Comparison of ENCODE assay signal across 8 cellular contexts in genomic region chr3:138174421-138175122, GRCh38. TPM values are rescaled to one million over a fixed set of nuclear protein-coding genes. Genes with fewer than 3 reads are reported as not detected.
DNase-seq lines count a peak whose midpoint lies in the region; ATAC-seq and TF ChIP-seq lines count a peak whose summit lies in the region.

Gene DBR1, minus strand, starts transcription at chr3:138174921. Its CDS starts 126 bp downstream, at chr3:138174795.

- H3K27ac ChIP-seq in SU-DHL-6 (ENCODE audit: low read depth, low read length) (peak within 1 kb of the TSS; percentile 74), thymus (ENCODE audit: low read depth) (peak within 1 kb of the TSS; percentile 92)

- peaks cover 33% of the 10 kb centered on the region for H3K79me2 ChIP-seq in SU-DHL-6 (ENCODE audit: insufficient read depth, low read length)

- ATAC-seq in HG02642 (IDR thresholded peaks at IDR 0.05; ENCODE audit: poor library complexity, unreplicated experiment), result peak; percentile 95

- H3K27ac Mint-ChIP-seq in activated naive CD8-positive, alpha-beta T cell treated with anti-CD3 and anti-CD28 coated beads for 36 hours, result peak within 1 kb of the TSS; percentile 98
- H3K27ac Mint-ChIP-seq in osteocyte (ENCODE audit: unreplicated experiment), result peak within 1 kb of the TSS; percentile 88

- TF ChIP-seq CTCF in GM12864 (IDR thresholded peaks at IDR 0.05; ENCODE audit: low read depth, low read length, missing control alignments) (no peak), SU-DHL-6 (IDR thresholded peaks at IDR 0.05; ENCODE audit: insufficient read depth, low read length, poor library complexity, severe bottlenecking) (no peak), osteocyte (IDR thresholded peaks at IDR 0.05) (no peak)

- H3K27me3 ChIP-seq in SU-DHL-6 (ENCODE audit: low read length), result no peaks in the 10 kb centered on the region
- H3K27me3 ChIP-seq in thymus (ENCODE audit: control insufficient read depth, insufficient read depth), result no peaks in the 10 kb centered on the region

- H3K36me3 ChIP-seq in SU-DHL-6 (ENCODE audit: low read length), result peaks cover 14% of the 10 kb centered on the region
- H3K36me3 ChIP-seq in thymus (ENCODE audit: control insufficient read depth, insufficient read depth), result peaks cover 6% of the 10 kb centered on the region

- no peaks in the 10 kb centered on the region for H3K27me3 Mint-ChIP-seq in activated naive CD8-positive, alpha-beta T cell treated with anti-CD3 and anti-CD28 coated beads for 36 hours
- H3K27me3 Mint-ChIP-seq in osteocyte (ENCODE audit: unreplicated experiment), result peaks cover 12% of the 10 kb centered on the region

- peaks cover 28% of the 10 kb centered on the region for H3K4me1 Mint-ChIP-seq in activated naive CD8-positive, alpha-beta T cell treated with anti-CD3 and anti-CD28 coated beads for 36 hours
- peaks cover 32% of the 10 kb centered on the region for H3K4me1 Mint-ChIP-seq in osteocyte (ENCODE audit: unreplicated experiment)

- H3K4me3 ChIP-seq in GM12864 (ENCODE audit: low read depth, low read length) (peak within 1 kb of the TSS; percentile 78), SU-DHL-6 (ENCODE audit: insufficient read depth, low read length, poor library complexity, severe bottlenecking) (peak within 1 kb of the TSS; percentile 86), thymus (ENCODE audit: low read length) (peak within 1 kb of the TSS; percentile 86)

- intact Hi-C loops in head of caudate nucleus (cut with DNase I), result no loop called here

- H3K9ac ChIP-seq in SU-DHL-6 (ENCODE audit: low read length), result peak within 1 kb of the TSS; percentile 73

- H3K4me2 ChIP-seq in SU-DHL-6 (ENCODE audit: low read depth, low read length, poor library complexity, severe bottlenecking), result peak within 1 kb of the TSS; percentile 93

- no peaks in the 10 kb centered on the region for H3K9me3 ChIP-seq in SU-DHL-6 (ENCODE audit: insufficient read depth, low read length)
- no peaks in the 10 kb centered on the region for H3K9me3 ChIP-seq in thymus (ENCODE audit: control insufficient read depth)

- under 1% methylated on average over 38 of the region's 38 CpGs for WGBS in thymus

- DNase-seq in GM12864 (ENCODE audit: low read depth), result peak; percentile 70
- DNase-seq in NCI-H1105 (lab: John Stamatoyannopoulos, UW), result peak; percentile 94
- DNase-seq in activated naive CD8-positive, alpha-beta T cell treated with anti-CD3 and anti-CD28 coated beads for 36 hours, result peak; percentile 73
- peak; percentile 48 to 88 (median 69) for DNase-seq in head of caudate nucleus
- DNase-seq in osteocyte (ENCODE audit: extremely low spot score, unreplicated experiment), result peak; percentile 91

- H3F3A ChIP-seq in SU-DHL-6 (ENCODE audit: insufficient read depth), result peaks cover 18% of the 10 kb centered on the region

- H3K9me3 Mint-ChIP-seq in activated naive CD8-positive, alpha-beta T cell treated with anti-CD3 and anti-CD28 coated beads for 36 hours, result peaks cover 2% of the 10 kb centered on the region
- H3K9me3 Mint-ChIP-seq in osteocyte (ENCODE audit: unreplicated experiment), result no peaks in the 10 kb centered on the region

- H2AFZ ChIP-seq in SU-DHL-6 (ENCODE audit: low read depth, low read length, severe bottlenecking), result peak within 1 kb of the TSS; percentile 93

- peaks cover 4% of the 10 kb centered on the region for H3K4me1 ChIP-seq in thymus (ENCODE audit: control insufficient read depth, insufficient read depth, low read length)

- H3K4me3 Mint-ChIP-seq in activated naive CD8-positive, alpha-beta T cell treated with anti-CD3 and anti-CD28 coated beads for 36 hours, result peak within 1 kb of the TSS; percentile 95
- peak within 1 kb of the TSS; percentile 94 for H3K4me3 Mint-ChIP-seq in osteocyte (ENCODE audit: unreplicated experiment)

- H3K9me2 ChIP-seq in SU-DHL-6 (replicated peaks; ENCODE audit: insufficient read depth, low read length), result no peaks in the 10 kb centered on the region

- no peaks in the 10 kb centered on the region for H4K20me1 ChIP-seq in SU-DHL-6 (ENCODE audit: low read depth, low read length)

- peaks cover 24% of the 10 kb centered on the region for H3K36me3 Mint-ChIP-seq in activated naive CD8-positive, alpha-beta T cell treated with anti-CD3 and anti-CD28 coated beads for 36 hours
- H3K36me3 Mint-ChIP-seq in osteocyte (ENCODE audit: unreplicated experiment), result peaks cover 10% of the 10 kb centered on the region

RNA-seq across cellular contexts. Expression of gene DBR1, which starts in this region (rescaled TPM):
- total RNA-seq in activated naive CD8-positive, alpha-beta T cell treated with anti-CD3 and anti-CD28 coated beads for 36 hours, result 10 to 100 TPM; 28.1 to 32.7 TPM
- 17.1 and 18.3 TPM in 2 replicates for total RNA-seq in osteocyte
- polyA plus RNA-seq in thymus, result 12.7 TPM

Comparison
In these comparisons a context has a peak if more than half of its experiments do, and no peak if none do; other contexts are left out.
1. Peak in every context shown above with its lines: DNase-seq, ATAC-seq, H3K4me3 ChIP-seq and H3K27ac ChIP-seq.